Comparison of ENCODE assay signal across 1 cellular context in genomic region chr2:203983064-203983715, GRCh38.
TF ChIP-seq lines count a peak whose summit lies in the region.

No MANE protein-coding gene starts in this region.

TF ChIP-seq in H1, 55 proteins besides CTCF, POLR2A, EP300 and RAD21 (continued from another document):
- TF ChIP-seq SIN3A (conservative IDR thresholded peaks at IDR 0.05 in 1 of 2, IDR thresholded peaks at IDR 0.05 in 1 of 2; ENCODE audit: low read depth in 1 of 2, low read length in 2 of 2) (no peak), GTF2F1 (IDR thresholded peaks at IDR 0.05; ENCODE audit: borderline replicate concordance, low read depth, low read length) (no peak), FOSL1 (IDR thresholded peaks at IDR 0.05; ENCODE audit: insufficient read depth, low read depth, low read length) (no peak)
